Comparison of ENCODE assay signal across 8 cellular contexts in the genomic region with DNA sequence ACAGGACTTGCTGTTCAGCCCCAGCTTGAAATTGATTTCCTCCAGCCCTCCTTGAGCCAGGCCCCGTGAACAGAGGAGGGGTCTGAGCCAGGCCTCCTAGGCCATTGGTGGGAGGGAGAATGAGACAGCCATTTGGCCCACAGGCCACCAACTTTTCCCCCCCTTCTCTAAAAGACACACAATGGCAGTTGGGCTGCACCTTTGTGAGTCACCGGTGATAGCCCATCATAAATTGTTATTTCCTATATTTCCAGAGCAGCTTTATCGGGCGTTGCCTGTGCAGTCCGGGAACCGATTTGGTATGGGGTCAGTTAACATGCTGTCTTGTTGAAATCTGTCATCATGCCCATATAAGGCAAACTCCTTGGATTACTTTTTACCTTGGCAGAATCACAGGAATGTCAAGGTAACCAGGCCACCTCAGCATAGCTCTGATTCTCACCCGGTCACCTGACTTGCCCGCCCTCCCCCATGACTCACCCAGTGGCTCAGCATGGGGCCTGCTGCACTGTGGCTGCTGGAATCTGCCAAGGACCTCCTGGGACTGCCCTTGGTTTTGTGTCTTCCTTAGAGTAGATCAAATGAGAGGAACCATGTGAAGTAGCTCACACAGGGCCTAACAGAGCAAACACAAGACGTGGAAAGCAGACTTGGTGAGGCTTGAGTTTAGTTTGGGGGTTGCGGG. TPM values are rescaled to one million over a fixed set of nuclear protein-coding genes. Genes with fewer than 3 reads are reported as not detected.
DNase-seq lines count a peak whose midpoint lies in the region; ATAC-seq and TF ChIP-seq lines count a peak whose summit lies in the region.

No MANE protein-coding gene starts in this region.

- no peaks in the 10 kb centered on the region for H3K27me3 ChIP-seq in H7 (ENCODE audit: control insufficient read depth, insufficient read depth, low read length)
- no peaks in the 10 kb centered on the region for H3K27me3 ChIP-seq in NT2/D1 (ENCODE audit: insufficient read depth, insufficient read length)
- H3K27me3 ChIP-seq in fibroblast of lung (ENCODE audit: control insufficient read depth, insufficient read depth, low read length), result no peaks in the 10 kb centered on the region

- peak overlapping the region; percentile 20 for H3K4me3 Mint-ChIP-seq in activated T-cell treated with anti-CD3 and anti-CD28 coated beads, Interleukin-2, amount 50 U/mL, for 4 hours
- H3K4me3 Mint-ChIP-seq in neural crest cell, result no peak overlapping the region
- peak overlapping the region; percentile 75 for H3K4me3 Mint-ChIP-seq in type B pancreatic cell

- no peaks in the 10 kb centered on the region for H4K20me1 ChIP-seq in fibroblast of lung (ENCODE audit: control insufficient read depth, extremely low read depth, insufficient read depth, low read length)

- H3K36me3 Mint-ChIP-seq in activated T-cell treated with anti-CD3 and anti-CD28 coated beads, Interleukin-2, amount 50 U/mL, for 4 hours (ENCODE audit: insufficient read depth), result peaks cover 13% of the 10 kb centered on the region
- peaks cover 14% of the 10 kb centered on the region for H3K36me3 Mint-ChIP-seq in neural crest cell (ENCODE audit: low read depth)
- H3K36me3 Mint-ChIP-seq in type B pancreatic cell, result peaks cover 38% of the 10 kb centered on the region

- TF ChIP-seq CTCF in fibroblast of lung (conservative IDR thresholded peaks at IDR 0.05 in 1 of 2, IDR thresholded peaks at IDR 0.05 in 1 of 2; ENCODE audit: low read depth in 1 of 2, low read length in 2 of 2), result no peak
- TF ChIP-seq CTCF in neural crest cell (conservative IDR thresholded peaks at IDR 0.05), result no peak
- TF ChIP-seq CTCF in type B pancreatic cell (conservative IDR thresholded peaks at IDR 0.05), result no peak

- H3K27ac ChIP-seq in fibroblast of lung (ENCODE audit: insufficient read depth, low read length), result peak overlapping the region; percentile 93

- H3K79me2 ChIP-seq in fibroblast of lung (ENCODE audit: control insufficient read depth, insufficient read depth, low read length), result peaks cover 91% of the 10 kb centered on the region

- no peaks in the 10 kb centered on the region for H3K27me3 Mint-ChIP-seq in activated T-cell treated with anti-CD3 and anti-CD28 coated beads, Interleukin-2, amount 50 U/mL, for 4 hours (ENCODE audit: low read depth)
- H3K27me3 Mint-ChIP-seq in neural crest cell (ENCODE audit: low read depth) (no peaks in the 10 kb centered on the region), type B pancreatic cell (no peaks in the 10 kb centered on the region)

- H3K4me1 ChIP-seq in NT2/D1 (ENCODE audit: insufficient read depth, insufficient read length), result peaks cover 17% of the 10 kb centered on the region
- peaks cover 53% of the 10 kb centered on the region for H3K4me1 ChIP-seq in fibroblast of lung (ENCODE audit: control insufficient read depth, extremely low read depth, insufficient read depth, low read length)

- H3K9me3 Mint-ChIP-seq in activated T-cell treated with anti-CD3 and anti-CD28 coated beads, Interleukin-2, amount 50 U/mL, for 4 hours, result no peaks in the 10 kb centered on the region
- peaks cover 4% of the 10 kb centered on the region for H3K9me3 Mint-ChIP-seq in neural crest cell
- H3K9me3 Mint-ChIP-seq in type B pancreatic cell, result peaks cover 11% of the 10 kb centered on the region

- peaks cover 85% of the 10 kb centered on the region for H3K4me1 Mint-ChIP-seq in activated T-cell treated with anti-CD3 and anti-CD28 coated beads, Interleukin-2, amount 50 U/mL, for 4 hours (ENCODE audit: low read depth)
- H3K4me1 Mint-ChIP-seq in neural crest cell (peaks cover 60% of the 10 kb centered on the region), type B pancreatic cell (ENCODE audit: unreplicated experiment) (peaks cover 62% of the 10 kb centered on the region)

- DNase-seq in H7, result peak; percentile 82
- no peak for DNase-seq in NT2/D1 (ENCODE audit: low read depth, low spot score)
- peak; percentile 54 for DNase-seq in activated T-cell treated with anti-CD3 and anti-CD28 coated beads, Interleukin-2, amount 50 U/mL, for 4 hours
- peak; percentile 77 to 97 for DNase-seq in fibroblast of lung (ENCODE audit: low read depth in 2 of 2)
- no peak for DNase-seq in neural crest cell (ENCODE audit: low read depth, low spot score)
- DNase-seq in type B pancreatic cell (ENCODE audit: extremely low spot score, unreplicated experiment), result no peak
- DNase-seq in epidermal melanocyte (ENCODE audit: insufficient read length, low spot score), result no peak

- ATAC-seq in activated T-cell treated with anti-CD3 and anti-CD28 coated beads, Interleukin-2, amount 50 U/mL, for 4 hours, result peak; percentile 57 to 67
- ATAC-seq in HG03039 (IDR thresholded peaks at IDR 0.05; ENCODE audit: unreplicated experiment), result no peak

- no peak overlapping the region for H2AFZ ChIP-seq in fibroblast of lung (ENCODE audit: low read length)

- H3K4me2 ChIP-seq in fibroblast of lung (ENCODE audit: extremely low read depth, insufficient read depth, low read length), result peak overlapping the region; percentile 56

- no peak overlapping the region for H3K4me3 ChIP-seq in H7 (ENCODE audit: insufficient read depth, low read depth, low read length)
- no peak overlapping the region for H3K4me3 ChIP-seq in NT2/D1 (ENCODE audit: insufficient read length, low read depth)
- H3K4me3 ChIP-seq in fibroblast of lung (replicated peaks in 1 of 4; ENCODE audit: control extremely low read depth in 1 of 4, insufficient read depth in 1 of 4, low read depth in 3 of 4, low read length in 4 of 4), result no peak overlapping the region

- H3K36me3 ChIP-seq in H7 (replicated peaks; ENCODE audit: control insufficient read depth, insufficient read depth, low read length), result peaks cover 2% of the 10 kb centered on the region
- H3K36me3 ChIP-seq in NT2/D1 (ENCODE audit: insufficient read depth, insufficient read length, low read length), result peaks cover 35% of the 10 kb centered on the region
- H3K36me3 ChIP-seq in fibroblast of lung (ENCODE audit: control insufficient read depth, insufficient read depth, low read length), result peaks cover 8% of the 10 kb centered on the region

- H3K9ac ChIP-seq in NT2/D1 (ENCODE audit: insufficient read length, low read depth) (peak overlapping the region; percentile 11), fibroblast of lung (ENCODE audit: insufficient read depth, low read length) (peak overlapping the region; percentile 36)

- H3K9me3 ChIP-seq in NT2/D1 (ENCODE audit: insufficient read depth, low read length), result peaks cover 5% of the 10 kb centered on the region; the same call in 1 of the 2 replicates
- no peaks in the 10 kb centered on the region for H3K9me3 ChIP-seq in fibroblast of lung (ENCODE audit: control insufficient read depth, insufficient read depth, low read depth, low read length)

- H3K27ac Mint-ChIP-seq in neural crest cell (ENCODE audit: unreplicated experiment) (peak overlapping the region; percentile 12), type B pancreatic cell (peak overlapping the region; percentile 100)

RNA-seq across cellular contexts. Expression of a gene that starts 36.1 kb away (rescaled TPM):
- 163 and 226 TPM in 2 replicates for total RNA-seq in H7 (2014; rRNA removed; shearing (Covaris generic))
- 100 to 1,000 TPM; 215 to 233 (median 230) TPM for total RNA-seq in activated T-cell treated with anti-CD3 and anti-CD28 coated beads, Interleukin-2, amount 50 U/mL, for 4 hours
- total RNA-seq in fibroblast of lung, result 65.0 and 127 TPM in 2 replicates
- polyA plus RNA-seq in fibroblast of lung, result 363 and 683 TPM in 2 replicates
- 608 and 1,180 TPM in 2 replicates for polyA plus RNA-seq in fibroblast of lung (2012)
- polyA minus RNA-seq in fibroblast of lung (ENCODE audit: low replicate concordance), result 641 and 1,577 TPM in 2 replicates
- total RNA-seq in neural crest cell, result 324 and 335 TPM in 2 replicates
- total RNA-seq in type B pancreatic cell (ENCODE audit: low replicate concordance), result 475 and 776 TPM in 2 replicates

Comparison
In these comparisons a context has a peak if more than half of its experiments do, and no peak if none do; other contexts are left out.
1. DNase-seq: peak in H7 (single experiment), activated T-cell treated with anti-CD3 and anti-CD28 coated beads, Interleukin-2, amount 50 U/mL, for 4 hours (single experiment) and fibroblast of lung (2 of 2); none in NT2/D1 (single experiment), neural crest cell (single experiment), type B pancreatic cell (single experiment) and epidermal melanocyte (single experiment).